25 cellular contexts compared by ENCODE assay signal in the genomic region with DNA sequence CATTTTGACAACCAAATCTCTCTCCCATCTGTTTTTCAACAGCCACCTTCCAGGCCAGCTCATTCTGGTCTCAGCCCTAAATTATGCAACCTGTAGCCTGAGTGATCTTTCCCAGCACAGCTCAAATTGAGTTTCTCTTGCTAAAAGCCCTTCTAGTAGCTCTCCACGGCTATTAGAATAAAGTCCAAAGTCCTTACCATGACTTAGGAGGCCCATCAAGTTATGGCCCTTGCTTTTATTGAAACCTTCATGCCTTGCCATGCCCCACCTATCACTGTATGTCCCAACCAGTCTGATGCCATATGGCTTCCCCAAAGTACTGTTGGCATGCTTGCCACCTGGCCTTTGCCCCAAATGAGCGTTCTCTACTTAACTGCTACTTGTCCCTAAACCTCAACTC.
DNase-seq lines count a peak whose midpoint lies in the region; ATAC-seq and TF ChIP-seq lines count a peak whose summit lies in the region.
"Had no signal": no experiment of that assay in that cellular context is flagged by ENCODE, and none has a peak within 500 bp of the region (broad histone marks: within the 10 kb centered on the region; RNA-seq: fewer than 3 reads in every experiment).

No MANE protein-coding gene starts in this region.

- no peak overlapping the region for H3K4me3 ChIP-seq in mammary epithelial cell (replicated peaks in 1 of 3; ENCODE audit: insufficient read depth in 1 of 3, low read depth in 2 of 3, low read length in 3 of 3)
- no peak overlapping the region for H3K4me3 ChIP-seq in breast epithelium
- H3K4me3 ChIP-seq in colonic mucosa = no peak overlapping the region
- H3K4me3 ChIP-seq in liver (ENCODE audit: low read depth in 1 of 3, low read length in 3 of 3) = no peak overlapping the region
- no peak overlapping the region for H3K4me3 ChIP-seq in upper lobe of right lung
- H3K4me3 ChIP-seq: HAP-1, smooth muscle cell, tibial nerve had no signal

- 100% methylated on average over 1 of the region's 2 CpGs for WGBS in mammary epithelial cell (ENCODE audit: low coverage, missing lambda C conversion rate)
- WGBS in liver = 34% methylated on average over 2 of the region's 2 CpGs

- H2AFZ ChIP-seq in mammary epithelial cell (ENCODE audit: low read depth, low read length) = peak overlapping the region; percentile 23

- DNase-seq in mammary epithelial cell (peak; percentile 23), breast epithelium (ENCODE audit: low spot score in 2 of 2) (no peak), colonic mucosa (peak; percentile 68), upper lobe of right lung (no peak), NCI-H2029 treated with DMSO at 0.1 percent for 48 hours (lab: John Stamatoyannopoulos, UW) (no peak), GOT3 (lab: John Stamatoyannopoulos, UW) (no peak), COLO829 (ENCODE audit: low spot score) (no peak)
- DNase-seq: 8988T; activated CD4-positive, alpha-beta T cell treated with anti-CD3 and anti-CD28 coated beads for 36 hours; activated naive CD4-positive, alpha-beta T cell treated with anti-CD3 and anti-CD28 coated beads, Interleukin-2, amount 50 U/mL, for 16 hours; DND-41; endodermal cell; hypothalamus; islet precursor cell; Karpas-422; NCI-H1092; NCI-H69; posterior cingulate gyrus; SHP77 treated with DMSO at 0.1 percent for 48 hours; stimulated activated CD4-positive, alpha-beta T cell treated with anti-CD3 and anti-CD28 coated beads, Interleukin-4, amount 100 ng/mL, for 1 hour; T-cell had no signal

- dilution Hi-C loops in mammary epithelial cell (cut with HindIII; ENCODE audit: low sequenced_read_pairs) = no loop called here

- no peak overlapping the region for H3K4me2 ChIP-seq in mammary epithelial cell (ENCODE audit: insufficient read depth, low read depth, low read length)
- H3K4me2 ChIP-seq: smooth muscle cell had no signal

- H3K36me3 ChIP-seq in mammary epithelial cell (ENCODE audit: insufficient read depth, low read length) = no peaks in the 10 kb centered on the region
- H3K36me3 ChIP-seq in breast epithelium = no peaks in the 10 kb centered on the region
- H3K36me3 ChIP-seq in colonic mucosa = no peaks in the 10 kb centered on the region
- H3K36me3 ChIP-seq in liver (ENCODE audit: control insufficient read depth in 4 of 4, insufficient read depth in 3 of 4, low read depth in 1 of 4, low read length in 3 of 4) = no peaks in the 10 kb centered on the region
- no peaks in the 10 kb centered on the region for H3K36me3 ChIP-seq in upper lobe of right lung
- H3K36me3 ChIP-seq: HAP-1, tibial nerve had no signal

- H3K9me3 ChIP-seq in mammary epithelial cell (replicated peaks; ENCODE audit: insufficient read depth, low read length) (no peaks in the 10 kb centered on the region), breast epithelium (no peaks in the 10 kb centered on the region), colonic mucosa (no peaks in the 10 kb centered on the region), liver (ENCODE audit: control insufficient read depth in 4 of 4, low read length in 3 of 4) (no peaks in the 10 kb centered on the region), upper lobe of right lung (no peaks in the 10 kb centered on the region)
- H3K9me3 ChIP-seq: HAP-1, tibial nerve had no signal

- peaks cover 16% of the 10 kb centered on the region for H3K4me1 ChIP-seq in mammary epithelial cell (ENCODE audit: insufficient read depth, low read length)
- H3K4me1 ChIP-seq in breast epithelium = no peaks in the 10 kb centered on the region
- no peaks in the 10 kb centered on the region for H3K4me1 ChIP-seq in colonic mucosa
- peaks cover 4 to 17% (median 11%) of the 10 kb centered on the region in 4 donors for H3K4me1 ChIP-seq in liver (ENCODE audit: control insufficient read depth in 4 of 4, insufficient read depth in 4 of 4, low read length in 3 of 4)
- H3K4me1 ChIP-seq in upper lobe of right lung = peaks cover 5% of the 10 kb centered on the region
- H3K4me1 ChIP-seq: HAP-1 had no signal

- H3K27me3 ChIP-seq in mammary epithelial cell (ENCODE audit: insufficient read depth, low read length) = no peaks in the 10 kb centered on the region
- no peaks in the 10 kb centered on the region for H3K27me3 ChIP-seq in breast epithelium
- H3K27me3 ChIP-seq in colonic mucosa = no peaks in the 10 kb centered on the region
- no peaks in the 10 kb centered on the region for H3K27me3 ChIP-seq in liver (ENCODE audit: control insufficient read depth in 4 of 4, insufficient read depth in 4 of 4, low read length in 3 of 4)
- H3K27me3 ChIP-seq in upper lobe of right lung = no peaks in the 10 kb centered on the region
- H3K27me3 ChIP-seq: tibial nerve had no signal

- H3K9ac ChIP-seq in mammary epithelial cell (ENCODE audit: insufficient read depth, low read length) = no peak overlapping the region
- no peak overlapping the region for H3K9ac ChIP-seq in colonic mucosa (ENCODE audit: low read depth in 2 of 2, low read length in 2 of 2)
- H3K9ac ChIP-seq in liver (ENCODE audit: low read depth in 1 of 2, low read length in 2 of 2) = no peak overlapping the region

- TF ChIP-seq CTCF in mammary epithelial cell (conservative IDR thresholded peaks at IDR 0.05 in 1 of 2, IDR thresholded peaks at IDR 0.05 in 1 of 2; ENCODE audit: extremely low read depth in 1 of 2, insufficient read depth in 1 of 2, low read depth in 1 of 2, low read length in 2 of 2) = no peak
- TF ChIP-seq CTCF in breast epithelium (IDR thresholded peaks at IDR 0.05) = no peak
- no peak for TF ChIP-seq CTCF in colonic mucosa (IDR thresholded peaks at IDR 0.05)
- TF ChIP-seq CTCF in liver (IDR thresholded peaks at IDR 0.05; ENCODE audit: low read depth, low read length, missing input control) = no peak
- no peak for TF ChIP-seq CTCF in upper lobe of right lung (IDR thresholded peaks at IDR 0.05)

- H3K79me2 ChIP-seq in mammary epithelial cell (ENCODE audit: insufficient read depth, low read length) = no peaks in the 10 kb centered on the region

- in situ Hi-C loops in mammary epithelial cell (cut with MboI; ENCODE audit: low sequenced_read_pairs in 2 of 2) = no loop called here

- peak in 1 of 2 donors; percentile 7 for TF ChIP-seq RAD21 in liver (IDR thresholded peaks at IDR 0.05)

- intact Hi-C loops in mammary epithelial cell (cut with micrococcal nuclease) = no loop called here
- intact Hi-C loops in breast epithelium (cut with DNase I; ENCODE audit: low total_unique reads) = no loop called here
- intact Hi-C loops in colonic mucosa (cut with DNase I) = no loop called here
- intact Hi-C loops in upper lobe of right lung (cut with DNase I) = no loop called here

- no TSS peak for BruUV-seq in mammary epithelial cell (replicated peaks; lab: Mats Ljungman, UMichigan)

- CTCF ChIA-PET in mammary epithelial cell (lab: Charles Lee; ENCODE audit: low non-redundant PET) = interaction anchor here (0.7 kb wide), 1 partner anchor 32 kb away, joined by 18 read pairs; no protein-coding TSS in a partner anchor

- no peaks in the 10 kb centered on the region for H4K20me1 ChIP-seq in mammary epithelial cell (ENCODE audit: insufficient read depth, low read length)

- peak; percentile 47 for ATAC-seq in upper lobe of right lung
- ATAC-seq: activated CD4-positive, alpha-beta T cell treated with anti-CD3 and anti-CD28 coated beads for 36 hours; T-cell had no signal

- no peak for TF ChIP-seq POLR2A in breast epithelium (IDR thresholded peaks at IDR 0.05)

- H3K27ac ChIP-seq in mammary epithelial cell (ENCODE audit: insufficient read depth, low read depth, low read length) (no peak overlapping the region), breast epithelium (peak overlapping the region in 1 of 2 donors; percentile 20), colonic mucosa (no peak overlapping the region), liver (ENCODE audit: low read depth in 1 of 2, low read length in 2 of 2) (no peak overlapping the region), upper lobe of right lung (no peak overlapping the region)

TF ChIP-seq in liver, 16 proteins besides CTCF, POLR2A, EP300 and RAD21 (continues in another document):
- TF ChIP-seq HNF4G (IDR thresholded peaks at IDR 0.05) = peak; percentile 41
- TF ChIP-seq NR2F2 (IDR thresholded peaks at IDR 0.05) = no peak
- TF ChIP-seq, protein P1, sequence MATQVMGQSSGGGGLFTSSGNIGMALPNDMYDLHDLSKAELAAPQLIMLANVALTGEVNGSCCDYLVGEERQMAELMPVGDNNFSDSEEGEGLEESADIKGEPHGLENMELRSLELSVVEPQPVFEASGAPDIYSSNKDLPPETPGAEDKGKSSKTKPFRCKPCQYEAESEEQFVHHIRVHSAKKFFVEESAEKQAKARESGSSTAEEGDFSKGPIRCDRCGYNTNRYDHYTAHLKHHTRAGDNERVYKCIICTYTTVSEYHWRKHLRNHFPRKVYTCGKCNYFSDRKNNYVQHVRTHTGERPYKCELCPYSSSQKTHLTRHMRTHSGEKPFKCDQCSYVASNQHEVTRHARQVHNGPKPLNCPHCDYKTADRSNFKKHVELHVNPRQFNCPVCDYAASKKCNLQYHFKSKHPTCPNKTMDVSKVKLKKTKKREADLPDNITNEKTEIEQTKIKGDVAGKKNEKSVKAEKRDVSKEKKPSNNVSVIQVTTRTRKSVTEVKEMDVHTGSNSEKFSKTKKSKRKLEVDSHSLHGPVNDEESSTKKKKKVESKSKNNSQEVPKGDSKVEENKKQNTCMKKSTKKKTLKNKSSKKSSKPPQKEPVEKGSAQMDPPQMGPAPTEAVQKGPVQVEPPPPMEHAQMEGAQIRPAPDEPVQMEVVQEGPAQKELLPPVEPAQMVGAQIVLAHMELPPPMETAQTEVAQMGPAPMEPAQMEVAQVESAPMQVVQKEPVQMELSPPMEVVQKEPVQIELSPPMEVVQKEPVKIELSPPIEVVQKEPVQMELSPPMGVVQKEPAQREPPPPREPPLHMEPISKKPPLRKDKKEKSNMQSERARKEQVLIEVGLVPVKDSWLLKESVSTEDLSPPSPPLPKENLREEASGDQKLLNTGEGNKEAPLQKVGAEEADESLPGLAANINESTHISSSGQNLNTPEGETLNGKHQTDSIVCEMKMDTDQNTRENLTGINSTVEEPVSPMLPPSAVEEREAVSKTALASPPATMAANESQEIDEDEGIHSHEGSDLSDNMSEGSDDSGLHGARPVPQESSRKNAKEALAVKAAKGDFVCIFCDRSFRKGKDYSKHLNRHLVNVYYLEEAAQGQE (IDR thresholded peaks at IDR 0.05) = no peak
- TF ChIP-seq RXRA (IDR thresholded peaks at IDR 0.05) = peak in 1 of 2 donors; percentile 45
- TF ChIP-seq YY1 (IDR thresholded peaks at IDR 0.05) = peak; percentile 45
- TF ChIP-seq FOXA2 (IDR thresholded peaks at IDR 0.05) = no peak
- peak; percentile 40 for TF ChIP-seq SP1 (IDR thresholded peaks at IDR 0.05)
- TF ChIP-seq, protein P2, sequence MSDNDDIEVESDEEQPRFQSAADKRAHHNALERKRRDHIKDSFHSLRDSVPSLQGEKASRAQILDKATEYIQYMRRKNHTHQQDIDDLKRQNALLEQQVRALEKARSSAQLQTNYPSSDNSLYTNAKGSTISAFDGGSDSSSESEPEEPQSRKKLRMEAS (IDR thresholded peaks at IDR 0.05) = peak; percentile 46
- peak; percentile 65 to 75 for TF ChIP-seq HNF4A (conservative IDR thresholded peaks at IDR 0.05)
- peak in 1 of 2 donors; percentile 8 for TF ChIP-seq JUND (IDR thresholded peaks at IDR 0.05)

Comparison
In these comparisons a context has a peak if more than half of its experiments do, and no peak if none do; other contexts are left out.
1. DNase-seq: peak in mammary epithelial cell (single experiment) and colonic mucosa (single experiment); none in breast epithelium (0 of 2), upper lobe of right lung (single experiment), NCI-H2029 treated with DMSO at 0.1 percent for 48 hours (single experiment), GOT3 (single experiment) and COLO829 (single experiment).